8 cellular contexts compared by ENCODE assay signal in the genomic region with DNA sequence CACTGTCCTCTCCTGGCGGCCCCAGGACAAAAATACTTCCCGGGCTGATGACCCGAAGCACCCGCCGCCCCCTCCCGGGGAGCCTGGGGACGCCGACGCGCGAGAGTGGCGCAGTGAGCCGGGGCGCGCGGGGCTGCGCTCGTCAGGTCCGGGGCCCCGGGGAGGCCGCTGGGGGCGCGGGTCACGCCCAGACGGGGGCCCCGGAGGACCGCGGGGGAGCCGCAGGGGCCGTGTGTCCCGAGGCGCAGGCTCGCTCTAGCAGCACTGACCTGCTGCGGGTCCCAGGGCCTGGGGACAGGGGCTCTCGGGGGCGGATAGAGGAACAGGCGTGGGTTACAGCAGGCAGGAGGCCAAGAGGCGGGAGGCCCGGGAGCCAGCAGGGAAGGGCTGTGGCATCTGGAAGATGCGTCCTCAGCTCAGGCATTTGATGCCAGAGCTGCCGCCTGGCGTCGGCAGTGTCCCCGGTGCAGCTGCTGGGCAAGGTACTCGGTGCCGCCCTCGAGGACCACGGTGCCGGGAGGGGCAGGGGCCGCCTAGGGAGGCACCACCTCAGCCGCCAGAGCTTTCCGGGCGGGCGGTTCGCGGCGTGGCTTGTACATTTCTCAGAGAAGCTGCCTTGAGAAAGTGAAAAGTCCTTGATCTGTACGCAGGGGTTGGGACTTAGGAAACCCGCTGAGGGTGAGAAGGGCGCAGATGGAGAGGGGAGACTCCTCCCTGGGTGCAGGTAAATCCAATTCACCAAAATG. TPM values are rescaled to one million over a fixed set of nuclear protein-coding genes. Genes with fewer than 3 reads are reported as not detected.
A peak's percentile ranks its signal among the peaks of the same experiment; 100 is the strongest.
DNase-seq lines count a peak whose midpoint lies in the region; ATAC-seq and TF ChIP-seq lines count a peak whose summit lies in the region.

No MANE protein-coding gene starts in this region.

- H2AFZ ChIP-seq in OCI-LY3 (ENCODE audit: low read depth, low read length), result no peak overlapping the region

- peaks cover 11% of the 10 kb centered on the region for H3K4me1 ChIP-seq in OCI-LY3 (ENCODE audit: low read length)
- H3K4me1 ChIP-seq in breast epithelium, result peaks cover 0 to 4% of the 10 kb centered on the region in 2 donors

- peak; percentile 15 for ATAC-seq in Right ventricle myocardium inferior
- ATAC-seq in GM18517 (IDR thresholded peaks at IDR 0.05; ENCODE audit: unreplicated experiment), result no peak

- TF ChIP-seq CTCF in OCI-LY3 (IDR thresholded peaks at IDR 0.05; ENCODE audit: low read depth, low read length), result no peak
- TF ChIP-seq CTCF in breast epithelium (IDR thresholded peaks at IDR 0.05), result peak in 2 of 3 donors; percentile 15 to 19
- TF ChIP-seq CTCF in kidney epithelial cell (IDR thresholded peaks at IDR 0.05; ENCODE audit: insufficient read depth, low read length, poor library complexity, severe bottlenecking), result peak; percentile 40

- intact Hi-C loops in Right ventricle myocardium inferior (cut with DNase I), result loop anchor here (5.0 kb wide), 1 partner anchor 307 kb away; no protein-coding TSS in a partner anchor
- intact Hi-C loops in cardiac septum (cut with DNase I), result loop anchor here (5.0 kb wide), 1 partner anchor 307 kb away; no protein-coding TSS in a partner anchor
- intact Hi-C loops in breast epithelium (cut with DNase I; ENCODE audit: low total_unique reads), result no loop called here

- H3K9me3 ChIP-seq in OCI-LY3 (ENCODE audit: insufficient read depth, low read length), result no peaks in the 10 kb centered on the region
- no peaks in the 10 kb centered on the region for H3K9me3 ChIP-seq in breast epithelium

- TF ChIP-seq POLR2A in breast epithelium (IDR thresholded peaks at IDR 0.05), result no peak

- 0 out of 2 replicates have a peak, but pooled peaks cover 6% of the 10 kb centered on the region for H3K27me3 ChIP-seq in OCI-LY3 (ENCODE audit: low read depth, low read length)
- H3K27me3 ChIP-seq in breast epithelium, result no peaks in the 10 kb centered on the region
- peaks cover 19% of the 10 kb centered on the region for H3K27me3 ChIP-seq in kidney epithelial cell (ENCODE audit: control insufficient read depth, insufficient read depth, low read length)

- peak overlapping the region; percentile 81 for H3K4me3 ChIP-seq in OCI-LY3 (ENCODE audit: low read length)
- peak overlapping the region; percentile 50 to 80 (median 52) for H3K4me3 ChIP-seq in breast epithelium
- H3K4me3 ChIP-seq in kidney epithelial cell (ENCODE audit: low read depth, low read length), result peak overlapping the region; percentile 36

- H4K20me1 ChIP-seq in OCI-LY3 (ENCODE audit: insufficient read depth, low read length), result no peaks in the 10 kb centered on the region

- peak overlapping the region; percentile 84 for H3K4me2 ChIP-seq in OCI-LY3 (ENCODE audit: low read length)

- H3K79me2 ChIP-seq in OCI-LY3 (ENCODE audit: low read length), result no peaks in the 10 kb centered on the region

- DNase-seq in Right ventricle myocardium inferior (ENCODE audit: missing footprints) (peak; percentile 76), cardiac septum (ENCODE audit: low spot score) (no peak), breast epithelium (ENCODE audit: low spot score in 2 of 2) (peak; percentile 55 to 69), kidney epithelial cell (ENCODE audit: low read depth) (no peak), SIG-M5 treated with dmso at 0.1 percent for 504 hours (lab: John Stamatoyannopoulos, UW; ENCODE audit: unreplicated experiment) (no peak)
- DNase-seq in stimulated activated CD4-positive, alpha-beta T cell treated with anti-CD3 and anti-CD28 coated beads, Interleukin-4, amount 100 ng/mL, for 1 hour, result peak; percentile 25

- H3K9ac ChIP-seq in OCI-LY3 (ENCODE audit: low read length), result peak overlapping the region; percentile 43

- H3K27ac ChIP-seq in OCI-LY3 (ENCODE audit: low read length), result no peak overlapping the region
- peak overlapping the region; percentile 53 to 80 for H3K27ac ChIP-seq in breast epithelium

- H3K36me3 ChIP-seq in OCI-LY3 (replicated peaks; ENCODE audit: low read depth, low read length), result no peaks in the 10 kb centered on the region
- no peaks in the 10 kb centered on the region for H3K36me3 ChIP-seq in breast epithelium
- H3K36me3 ChIP-seq in kidney epithelial cell (ENCODE audit: control insufficient read depth, insufficient read depth, low read length), result no peaks in the 10 kb centered on the region

RNA-seq across cellular contexts. Expression of a gene that starts 1.2 kb away (rescaled TPM):
- total RNA-seq in Right ventricle myocardium inferior (2.9 TPM), cardiac septum (0.43 TPM), breast epithelium (10 to 100 TPM in 1 of 3 donors, 1 to 10 TPM in 2; 3.9 to 11.9 (median 4.0) TPM), kidney epithelial cell (26.4 and 28.5 TPM in 2 replicates)

RNA-seq across cellular contexts. Expression of a gene that starts 35.9 kb away (rescaled TPM):
- total RNA-seq in Right ventricle myocardium inferior (6.2 TPM), cardiac septum (6.9 TPM), breast epithelium (10 to 100 TPM in 1 of 3 donors, 1 to 10 TPM in 2; 8.2 to 12.9 (median 8.5) TPM), kidney epithelial cell (17.1 and 18.6 TPM in 2 replicates)

Comparison
In these comparisons a context has a peak if more than half of its experiments do, and no peak if none do; other contexts are left out.
1. DNase-seq: peak in Right ventricle myocardium inferior (single experiment), breast epithelium (2 of 2) and stimulated activated CD4-positive, alpha-beta T cell treated with anti-CD3 and anti-CD28 coated beads, Interleukin-4, amount 100 ng/mL, for 1 hour (single experiment); none in cardiac septum (single experiment), kidney epithelial cell (single experiment) and SIG-M5 treated with dmso at 0.1 percent for 504 hours (single experiment).
2. Peak in every context shown above with its lines, with median percentiles within 50 percentile points of each other: H3K4me3 ChIP-seq.